In genomic region chr2:218368150-218368528, GRCh38 we compare ENCODE assay signal across 8 cellular contexts. TPM values are rescaled to one million over a fixed set of nuclear protein-coding genes. Genes with fewer than 3 reads are reported as not detected.
DNase-seq lines count a peak whose midpoint lies in the region; ATAC-seq, FAIRE-seq and TF ChIP-seq lines count a peak whose summit lies in the region.

No MANE protein-coding gene starts in this region.

- no TSS peak for BruUV-seq in OCI-LY7 (replicated peaks; lab: Mats Ljungman, UMichigan)

- H3K4me3 Mint-ChIP-seq in CD14-positive monocyte (peak overlapping the region; percentile 89 to 93), osteocyte (ENCODE audit: unreplicated experiment) (peak overlapping the region; percentile 65)

- H3K9me2 ChIP-seq in OCI-LY7 (ENCODE audit: insufficient read depth, low read length), result no peaks in the 10 kb centered on the region

- peaks cover 2 to 8% of the 10 kb centered on the region in 2 donors for H3K36me3 Mint-ChIP-seq in CD14-positive monocyte
- H3K36me3 Mint-ChIP-seq in osteocyte (ENCODE audit: unreplicated experiment), result no peaks in the 10 kb centered on the region

- H3K4me3 ChIP-seq in OCI-LY7 (ENCODE audit: low read depth, low read length, poor library complexity, severe bottlenecking), result peak overlapping the region; percentile 68
- H3K4me3 ChIP-seq in esophagus (ENCODE audit: low read depth in 1 of 2, low read length in 2 of 2), result peak overlapping the region; percentile 52 to 57

- H4K20me1 ChIP-seq in OCI-LY7 (ENCODE audit: insufficient read depth, low read length), result no peaks in the 10 kb centered on the region

- peaks cover 69% of the 10 kb centered on the region for H3K4me1 ChIP-seq in OCI-LY7 (ENCODE audit: insufficient read depth, low read length, poor library complexity, severe bottlenecking)
- H3K4me1 ChIP-seq in esophagus (ENCODE audit: control insufficient read depth in 2 of 2, insufficient read depth in 2 of 2, low read length in 1 of 2), result no peaks in the 10 kb centered on the region

- H3K27me3 ChIP-seq in esophagus (ENCODE audit: control insufficient read depth in 1 of 2, insufficient read depth in 2 of 2, low read length in 2 of 2), result no peaks in the 10 kb centered on the region

- no peak for TF ChIP-seq CTCF in CD14-positive monocyte (IDR thresholded peaks at IDR 0.05)
- TF ChIP-seq CTCF in OCI-LY7 (conservative IDR thresholded peaks at IDR 0.05; ENCODE audit: low read length), result no peak
- no peak for TF ChIP-seq CTCF in osteocyte (IDR thresholded peaks at IDR 0.05)

- no peak for ATAC-seq in HG02870 (IDR thresholded peaks at IDR 0.05; ENCODE audit: unreplicated experiment)

- H3K27ac ChIP-seq in OCI-LY7 (ENCODE audit: low read depth, low read length, poor library complexity, severe bottlenecking) (peak overlapping the region; percentile 40), esophagus (ENCODE audit: low read depth in 2 of 2, low read length in 1 of 2) (peak overlapping the region; percentile 85 to 87)

- peak overlapping the region; percentile 84 for H2AFZ ChIP-seq in OCI-LY7 (ENCODE audit: low read length)

- DNase-seq in CD14-positive monocyte (ENCODE audit: low spot score), result no peak
- no peak for DNase-seq in OCI-LY7 (ENCODE audit: low spot score)
- no peak for DNase-seq in osteocyte (ENCODE audit: extremely low spot score, unreplicated experiment)
- no peak for DNase-seq in stimulated activated CD4-positive, alpha-beta T cell treated with anti-CD3 and anti-CD28 coated beads, Interleukin-4, amount 100 ng/mL, for 1 hour
- DNase-seq in H4 (ENCODE audit: low spot score), result no peak
- DNase-seq in RCC 7860 (ENCODE audit: low spot score), result no peak

- H3K4me1 Mint-ChIP-seq in CD14-positive monocyte (peaks cover 85% of the 10 kb centered on the region), osteocyte (ENCODE audit: unreplicated experiment) (peaks cover 11% of the 10 kb centered on the region)

- H3K9me3 ChIP-seq in OCI-LY7 (ENCODE audit: low read length), result no peaks in the 10 kb centered on the region
- peaks cover 2 to 3% of the 10 kb centered on the region in 2 donors for H3K9me3 ChIP-seq in esophagus (ENCODE audit: control insufficient read depth in 2 of 2, insufficient read depth in 1 of 2, low read depth in 1 of 2, low read length in 1 of 2)

- intact Hi-C loops in CD14-positive monocyte (cut with micrococcal nuclease), result loop anchor here in 1 of 2 donors (2.0 kb wide), 1 partner anchor 15 kb away; the partner anchor contains the start of gene SLC11A1
- intact Hi-C loops in OCI-LY7 (cut with micrococcal nuclease; ENCODE audit: unreplicated experiment), result no loop called here

- H3K79me2 ChIP-seq in OCI-LY7 (ENCODE audit: insufficient read depth, low read depth, low read length), result no peaks in the 10 kb centered on the region

- POLR2A ChIA-PET in OCI-LY7 (lab: Charles Lee), result interaction anchor here (0.8 to 1.4 kb wide), 4 partner anchors 8 to 29 kb away, joined by 3 to 11 read pairs (median 4); partner anchors contain the start of gene CATIP

- 57 to 64% methylated on average over 21 of the region's 21 CpGs for WGBS in esophagus, 2 donors

- H3K36me3 ChIP-seq in OCI-LY7 (ENCODE audit: insufficient read depth, low read length), result no peaks in the 10 kb centered on the region
- no peaks in the 10 kb centered on the region for H3K36me3 ChIP-seq in esophagus (ENCODE audit: control insufficient read depth in 2 of 2, insufficient read depth in 2 of 2, low read length in 1 of 2)

- CTCF ChIA-PET in OCI-LY7 (lab: Charles Lee; ENCODE audit: unreplicated experiment), result no interaction called here

- FAIRE-seq in RCC 7860 (lab: Jason Lieb, UNC), result no peak

- H3K4me2 ChIP-seq in OCI-LY7 (ENCODE audit: low read length), result peak overlapping the region; percentile 78

- H3K9me3 Mint-ChIP-seq in CD14-positive monocyte (peaks cover 0 to 11% (median 4%) of the 10 kb centered on the region in 7 donors), osteocyte (ENCODE audit: unreplicated experiment) (no peaks in the 10 kb centered on the region)

- H3K27ac Mint-ChIP-seq in CD14-positive monocyte, result peak overlapping the region; percentile 100
- H3K27ac Mint-ChIP-seq in osteocyte (ENCODE audit: unreplicated experiment), result no peak overlapping the region

- peaks cover 0 to 1% (median 0%) of the 10 kb centered on the region in 3 donors for H3K27me3 Mint-ChIP-seq in CD14-positive monocyte (ENCODE audit: low read depth in 3 of 3)
- no peaks in the 10 kb centered on the region for H3K27me3 Mint-ChIP-seq in osteocyte (ENCODE audit: unreplicated experiment)

RNA-seq across cellular contexts. Expression of gene CATIP, which starts 11.5 kb away (rescaled TPM):
- polyA plus RNA-seq in CD14-positive monocyte, result 1 to 10 TPM; 2.9 to 5.5 TPM
- not detected in 2 replicates for total RNA-seq in OCI-LY7 (2014; rRNA removed; shearing (Covaris generic))
- total RNA-seq in OCI-LY7 (2022), result not detected in 2 replicates
- not detected for polyA plus RNA-seq in esophagus
- not detected in 2 replicates for total RNA-seq in osteocyte
- not detected in 2 replicates for total RNA-seq in H4 (2014; rRNA removed; shearing (Covaris generic))

RNA-seq across cellular contexts. Expression of gene SLC11A1, which starts 13.9 kb away (rescaled TPM):
- polyA plus RNA-seq in CD14-positive monocyte, result 100 to 1,000 TPM; 184 to 352 TPM
- 0.31 and 0.57 TPM in 2 replicates for total RNA-seq in OCI-LY7 (2014; rRNA removed; shearing (Covaris generic))
- 0.59 and 0.78 TPM in 2 replicates for total RNA-seq in OCI-LY7 (2022)
- 1 to 10 TPM; 1.1 to 1.5 TPM for polyA plus RNA-seq in esophagus
- 0.16 and 0.21 TPM in 2 replicates for total RNA-seq in osteocyte
- total RNA-seq in H4 (2014; rRNA removed; shearing (Covaris generic)), result 0.04 and 0.10 TPM in 2 replicates

RNA-seq across cellular contexts. Expression of gene CTDSP1, which starts 31.5 kb away (rescaled TPM):
- polyA plus RNA-seq in CD14-positive monocyte (10 to 100 TPM; 46.4 to 49.9 TPM), esophagus (10 to 100 TPM; 59.1 to 76.9 TPM)
- total RNA-seq in OCI-LY7 (2014; rRNA removed; shearing (Covaris generic)), result 74.0 and 95.3 TPM in 2 replicates
- total RNA-seq in OCI-LY7 (2022) (140 and 152 TPM in 2 replicates), osteocyte (131 and 138 TPM in 2 replicates)
- 19.7 and 34.1 TPM in 2 replicates for total RNA-seq in H4 (2014; rRNA removed; shearing (Covaris generic))

RNA-seq across cellular contexts. Expression of gene VIL1, which starts 50.8 kb away (rescaled TPM):
- not detected for polyA plus RNA-seq in CD14-positive monocyte
- 0.47 TPM in 1 of 2 replicates, not detected in the other for total RNA-seq in OCI-LY7 (2014; rRNA removed; shearing (Covaris generic))
- not detected in 2 replicates for total RNA-seq in OCI-LY7 (2022)
- under 1 TPM; 0.02 to 0.26 TPM for polyA plus RNA-seq in esophagus
- 0.57 TPM in 1 of 2 replicates, not detected in the other for total RNA-seq in osteocyte
- total RNA-seq in H4 (2014; rRNA removed; shearing (Covaris generic)), result not detected in 2 replicates
